Comparison of ENCODE assay signal across 8 cellular contexts in genomic region chr3:17579289-17580031, GRCh38.
DNase-seq lines count a peak whose midpoint lies in the region; ATAC-seq and TF ChIP-seq lines count a peak whose summit lies in the region.

No MANE protein-coding gene starts in this region.

- H3K9me3 ChIP-seq in Peyer's patch, result no peaks in the 10 kb centered on the region

- H3K27me3 Mint-ChIP-seq in natural killer cell (ENCODE audit: low read depth in 2 of 2), result no peaks in the 10 kb centered on the region

- H3K4me1 Mint-ChIP-seq in natural killer cell, result peaks cover 3 to 10% of the 10 kb centered on the region in 2 donors

- H3K36me3 Mint-ChIP-seq in natural killer cell, result no peaks in the 10 kb centered on the region

- no peak overlapping the region for H3K27ac Mint-ChIP-seq in natural killer cell

- peak; percentile 73 to 84 for ATAC-seq in activated CD4-positive, CD25-positive, alpha-beta regulatory T cell treated with anti-CD3 and anti-CD28 coated beads, Interleukin-2, amount 50 U/mL, for 24 hours
- ATAC-seq in HG02973 (IDR thresholded peaks at IDR 0.05; ENCODE audit: unreplicated experiment), result peak; percentile 98
- peak in 2 of 3 donors; percentile 47 to 61 for ATAC-seq in natural killer cell

- H3K36me3 ChIP-seq in Peyer's patch, result no peaks in the 10 kb centered on the region

- intact Hi-C loops in natural killer cell (cut with micrococcal nuclease), result no loop called here

- no peaks in the 10 kb centered on the region for H3K9me3 Mint-ChIP-seq in natural killer cell

- no peak overlapping the region for H3K27ac ChIP-seq in Peyer's patch

- no peaks in the 10 kb centered on the region for H3K27me3 ChIP-seq in Peyer's patch

- no peak for TF ChIP-seq POLR2A in Peyer's patch (IDR thresholded peaks at IDR 0.05)

- H3K4me1 ChIP-seq in Peyer's patch, result no peaks in the 10 kb centered on the region

- no peak for DNase-seq in activated CD4-positive, CD25-positive, alpha-beta regulatory T cell treated with anti-CD3 and anti-CD28 coated beads, Interleukin-2, amount 50 U/mL, for 72 hours
- peak; percentile 86 for DNase-seq in NOMO-1 treated with DMSO at 0.1 percent for 48 hours (lab: John Stamatoyannopoulos, UW; ENCODE audit: unreplicated experiment)
- DNase-seq in natural killer cell, result no peak
- no peak for DNase-seq in Peyer's patch
- DNase-seq in glomerular visceral epithelial cell (ENCODE audit: extremely low spot score), result no peak
- DNase-seq in NCI-H1417 (lab: John Stamatoyannopoulos, UW), result no peak

- H3K4me3 ChIP-seq in Peyer's patch, result no peak overlapping the region

- TF ChIP-seq CTCF in natural killer cell (IDR thresholded peaks at IDR 0.05), result no peak
- no peak for TF ChIP-seq CTCF in Peyer's patch (IDR thresholded peaks at IDR 0.05)

- no peak overlapping the region for H3K4me3 Mint-ChIP-seq in natural killer cell
